ENCODE assay signal across 8 cellular contexts in the genomic region with DNA sequence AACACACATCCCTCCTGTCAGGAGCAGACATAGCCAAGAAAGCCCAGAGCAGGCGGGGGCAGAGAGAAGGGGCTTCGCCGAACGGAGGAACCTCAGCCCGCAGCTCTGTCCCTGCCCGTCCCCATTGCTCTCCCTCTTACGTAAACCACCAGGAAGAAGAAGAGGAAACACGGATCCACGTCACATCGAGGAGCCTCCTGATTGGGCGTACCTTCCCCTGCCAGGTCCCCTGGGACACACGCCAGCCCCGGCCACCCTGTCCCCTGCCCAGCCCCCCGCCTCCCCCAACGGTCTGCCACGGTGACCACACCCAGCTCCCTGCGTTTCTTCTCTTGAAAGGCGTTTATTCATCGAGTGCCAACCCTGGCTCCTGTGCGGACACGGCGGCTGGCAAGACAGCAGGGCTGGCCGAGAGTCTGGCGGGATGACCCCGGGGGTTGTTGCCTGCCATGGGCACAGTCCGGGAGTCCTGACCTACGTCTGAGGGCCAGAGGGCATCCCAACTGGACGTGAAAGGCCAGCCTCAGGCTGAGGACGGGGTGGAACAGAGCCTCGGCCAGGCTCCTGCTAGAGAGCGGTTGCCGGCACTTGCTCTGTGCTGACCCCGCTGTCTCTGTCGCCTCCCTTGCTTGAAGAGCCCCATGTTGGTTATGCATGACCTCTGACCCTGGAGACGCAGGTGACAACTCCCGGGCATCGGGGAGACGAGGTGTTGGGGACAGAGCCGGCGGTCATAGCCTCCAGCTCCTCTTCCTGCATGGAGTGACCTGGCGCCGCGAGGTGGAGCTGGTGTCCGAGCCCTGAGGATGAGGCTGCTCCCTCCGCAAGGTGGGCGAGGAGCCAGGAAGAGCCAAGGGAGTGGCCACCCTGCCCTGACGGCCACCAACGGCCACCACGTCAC.
DNase-seq lines count a peak whose midpoint lies in the region; ATAC-seq, FAIRE-seq and TF ChIP-seq lines count a peak whose summit lies in the region.

No MANE protein-coding gene starts in this region.

- ATAC-seq in HG03342 (IDR thresholded peaks at IDR 0.05; ENCODE audit: unreplicated experiment) (no peak), GM21423 (IDR thresholded peaks at IDR 0.05; ENCODE audit: unreplicated experiment) (no peak)

- 0 out of 2 replicates have a peak overlapping the region, but pooled peaks have one; percentile 8 for H3K4me3 ChIP-seq in WI38 (ENCODE audit: low read depth, low read length)

- no peak for TF ChIP-seq CTCF in WI38 (IDR thresholded peaks at IDR 0.05; ENCODE audit: low read depth, low read length)

- CTCF ChIA-PET in HEK293T (lab: Yijun Ruan, JAX): no interaction called here

- peak; percentile 79 for DNase-seq in DMS53 (lab: John Stamatoyannopoulos, UW)
- DNase-seq in NCI-H1436 (lab: John Stamatoyannopoulos, UW): peak; percentile 74
- peak; percentile 52 for DNase-seq in medulla oblongata (ENCODE audit: extremely low spot score)
- DNase-seq in GM19239 (ENCODE audit: insufficient read length, low spot score): no peak
- DNase-seq in HEK293T (ENCODE audit: extremely low spot score): no peak

- POLR2A ChIA-PET in HEK293T (lab: Yijun Ruan, JAX): no interaction called here

- no peak for FAIRE-seq in GM19239 (lab: Jason Lieb, UNC)

TF ChIP-seq in HEK293T, 16 proteins besides CTCF, POLR2A, EP300 and RAD21:
- no peak for TF ChIP-seq SP1 (IDR thresholded peaks at IDR 0.05)
- no peak for TF ChIP-seq SUZ12 (IDR thresholded peaks at IDR 0.05)
- TF ChIP-seq LEF1 (IDR thresholded peaks at IDR 0.05; ENCODE audit: borderline replicate concordance): no peak
- TF ChIP-seq ZNF384 (IDR thresholded peaks at IDR 0.05): no peak
- no peak for TF ChIP-seq HDGF (IDR thresholded peaks at IDR 0.05; ENCODE audit: borderline replicate concordance)
- TF ChIP-seq FOXA1 (IDR thresholded peaks at IDR 0.05): no peak
- TF ChIP-seq BHLHE40 (IDR thresholded peaks at IDR 0.05; ENCODE audit: borderline replicate concordance): no peak
- TF ChIP-seq FOXK2 (IDR thresholded peaks at IDR 0.05): no peak
- no peak for TF ChIP-seq TARDBP (IDR thresholded peaks at IDR 0.05)
- TF ChIP-seq CTBP1 (IDR thresholded peaks at IDR 0.05; ENCODE audit: borderline replicate concordance): no peak
- no peak for TF ChIP-seq NFRKB (IDR thresholded peaks at IDR 0.05)
- no peak for TF ChIP-seq ELF4 (IDR thresholded peaks at IDR 0.05)
- no peak for TF ChIP-seq L3MBTL2 (conservative IDR thresholded peaks at IDR 0.05)
- no peak for TF ChIP-seq FOXM1 (IDR thresholded peaks at IDR 0.05; ENCODE audit: borderline replicate concordance)
- no peak for TF ChIP-seq ARNT (IDR thresholded peaks at IDR 0.05)
- TF ChIP-seq, protein P1, sequence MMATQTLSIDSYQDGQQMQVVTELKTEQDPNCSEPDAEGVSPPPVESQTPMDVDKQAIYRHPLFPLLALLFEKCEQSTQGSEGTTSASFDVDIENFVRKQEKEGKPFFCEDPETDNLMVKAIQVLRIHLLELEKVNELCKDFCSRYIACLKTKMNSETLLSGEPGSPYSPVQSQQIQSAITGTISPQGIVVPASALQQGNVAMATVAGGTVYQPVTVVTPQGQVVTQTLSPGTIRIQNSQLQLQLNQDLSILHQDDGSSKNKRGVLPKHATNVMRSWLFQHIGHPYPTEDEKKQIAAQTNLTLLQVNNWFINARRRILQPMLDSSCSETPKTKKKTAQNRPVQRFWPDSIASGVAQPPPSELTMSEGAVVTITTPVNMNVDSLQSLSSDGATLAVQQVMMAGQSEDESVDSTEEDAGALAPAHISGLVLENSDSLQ (IDR thresholded peaks at IDR 0.05): no peak

Comparison
In these comparisons a context has a peak if more than half of its experiments do, and no peak if none do; other contexts are left out.
1. DNase-seq: peak in DMS53 (single experiment), NCI-H1436 (single experiment) and medulla oblongata (single experiment); none in GM19239 (single experiment) and HEK293T (single experiment).